In genomic region chr3:112908252-112908651, GRCh38 we compare ENCODE assay signal across 1 cellular context.
A peak's percentile ranks its signal among the peaks of the same experiment; 100 is the strongest.
TF ChIP-seq lines count a peak whose summit lies in the region.

No MANE protein-coding gene starts in this region.

TF ChIP-seq in GM12878, 131 proteins besides CTCF, POLR2A, EP300 and RAD21 (continued from another document and continues in another):
- TF ChIP-seq PBX3 (IDR thresholded peaks at IDR 0.05; ENCODE audit: insufficient replicate concordance, low read depth, low read length): no peak
- TF ChIP-seq PAX5 (IDR thresholded peaks at IDR 0.05; ENCODE audit: borderline replicate concordance, low read depth, low read length): no peak
- TF ChIP-seq ETV6 (conservative IDR thresholded peaks at IDR 0.05 in 1 of 2, IDR thresholded peaks at IDR 0.05 in 1 of 2; ENCODE audit: borderline replicate concordance in 1 of 2, low read depth in 1 of 2): peak in 1 of 2 experiments; percentile 45; a peak in 1 of 4 replicates
- TF ChIP-seq IRF5 (IDR thresholded peaks at IDR 0.05; ENCODE audit: borderline replicate concordance): no peak
- TF ChIP-seq NR2C2 (IDR thresholded peaks at IDR 0.05; ENCODE audit: borderline replicate concordance, control insufficient read depth, insufficient read length, low read depth): no peak
- TF ChIP-seq IRF3 (IDR thresholded peaks at IDR 0.05): no peak
- TF ChIP-seq NFXL1 (IDR thresholded peaks at IDR 0.05; ENCODE audit: borderline replicate concordance): no peak
- TF ChIP-seq IKZF2 (IDR thresholded peaks at IDR 0.05): peak; percentile 71 to 75
- TF ChIP-seq NR2F1 (conservative IDR thresholded peaks at IDR 0.05): 0 out of 2 replicates have a peak, but pooled peaks have one; percentile 23
- no peak for TF ChIP-seq HDAC2 (IDR thresholded peaks at IDR 0.05)
- TF ChIP-seq RB1 (IDR thresholded peaks at IDR 0.05; ENCODE audit: borderline replicate concordance): no peak
- TF ChIP-seq USF1 (IDR thresholded peaks at IDR 0.05; ENCODE audit: borderline replicate concordance, extremely low read length, insufficient read depth, low read depth, low read length): no peak
- peak; percentile 76; the same call in 1 of the 2 replicates for TF ChIP-seq MTA3 (IDR thresholded peaks at IDR 0.05; ENCODE audit: borderline replicate concordance, low read length)
- no peak for TF ChIP-seq ZNF274 (IDR thresholded peaks at IDR 0.05; ENCODE audit: insufficient read depth, insufficient read length)
- TF ChIP-seq KDM1A (IDR thresholded peaks at IDR 0.05; ENCODE audit: borderline replicate concordance): no peak
- peak; percentile 53; the same call in 1 of the 2 replicates for TF ChIP-seq ZNF24 (IDR thresholded peaks at IDR 0.05)
- TF ChIP-seq CBX3 (IDR thresholded peaks at IDR 0.05; ENCODE audit: borderline replicate concordance, low read depth): no peak
- no peak for TF ChIP-seq NR2C1 (IDR thresholded peaks at IDR 0.05)
- TF ChIP-seq SKIL (IDR thresholded peaks at IDR 0.05; ENCODE audit: low read depth, poor library complexity, severe bottlenecking): no peak
- TF ChIP-seq TCF3 (IDR thresholded peaks at IDR 0.05; ENCODE audit: borderline replicate concordance, insufficient read depth, low read depth, low read length): no peak
- no peak for TF ChIP-seq ZNF207 (IDR thresholded peaks at IDR 0.05; ENCODE audit: borderline replicate concordance)
- TF ChIP-seq FOXM1 (IDR thresholded peaks at IDR 0.05; ENCODE audit: low read depth, low read length): peak; percentile 96
- TF ChIP-seq USF2 (IDR thresholded peaks at IDR 0.05; ENCODE audit: borderline replicate concordance, low read depth, low read length): no peak
- no peak for TF ChIP-seq ZNF622 (IDR thresholded peaks at IDR 0.05)
- TF ChIP-seq ZZZ3 (IDR thresholded peaks at IDR 0.05; ENCODE audit: control insufficient read depth, insufficient read length, low read depth): no peak
- no peak for TF ChIP-seq MYB (IDR thresholded peaks at IDR 0.05; ENCODE audit: borderline replicate concordance, low read depth, low read length)
- no peak for TF ChIP-seq SMAD1 (IDR thresholded peaks at IDR 0.05; ENCODE audit: low read depth, partially characterized antibody)
- TF ChIP-seq SPI1 (IDR thresholded peaks at IDR 0.05; ENCODE audit: borderline replicate concordance, insufficient read depth, low read depth, low read length): peak; percentile 30; the same call in 1 of the 2 replicates
- peak; percentile 94 for TF ChIP-seq ATF2 (IDR thresholded peaks at IDR 0.05; ENCODE audit: low read length)
- TF ChIP-seq ZBTB33 (IDR thresholded peaks at IDR 0.05): no peak
- no peak for TF ChIP-seq EED (IDR thresholded peaks at IDR 0.05; ENCODE audit: low read depth)
- 0 out of 2 replicates have a peak, but pooled peaks have one; percentile 28 for TF ChIP-seq NBN (IDR thresholded peaks at IDR 0.05)
- TF ChIP-seq ZNF687 (IDR thresholded peaks at IDR 0.05): peak; percentile 61; the same call in 1 of the 2 replicates
- peak; percentile 96 for TF ChIP-seq ZNF217 (IDR thresholded peaks at IDR 0.05)
- TF ChIP-seq IKZF1 (conservative IDR thresholded peaks at IDR 0.05): peak; percentile 54
- TF ChIP-seq JUND (IDR thresholded peaks at IDR 0.05; ENCODE audit: low read depth, low read length): no peak
- no peak for TF ChIP-seq RFX5 (IDR thresholded peaks at IDR 0.05; ENCODE audit: low read depth, low read length)
- TF ChIP-seq ZNF592 (IDR thresholded peaks at IDR 0.05): 0 out of 2 replicates have a peak, but pooled peaks have one; percentile 34
- no peak; the same call in 1 of the 2 replicates for TF ChIP-seq SREBF1 (IDR thresholded peaks at IDR 0.05; ENCODE audit: low read length)
- TF ChIP-seq JUNB (IDR thresholded peaks at IDR 0.05): peak; percentile 63
